In genomic region chr17:21296097-21297025, GRCh38 we compare ENCODE assay signal across 13 cellular contexts. TPM values are rescaled to one million over a fixed set of nuclear protein-coding genes. Genes with fewer than 3 reads are reported as not detected.
DNase-seq lines count a peak whose midpoint lies in the region; ATAC-seq and TF ChIP-seq lines count a peak whose summit lies in the region.
"Had no signal": no experiment of that assay in that cellular context is flagged by ENCODE, and none has a peak within 500 bp of the region (broad histone marks: within the 10 kb centered on the region; RNA-seq: fewer than 3 reads in every experiment).

No MANE protein-coding gene starts in this region.

- H3K4me3 ChIP-seq in PC-3 (ENCODE audit: low read length): no peak overlapping the region
- H3K4me3 ChIP-seq in fibroblast of lung (replicated peaks in 1 of 4; ENCODE audit: control extremely low read depth in 1 of 4, insufficient read depth in 1 of 4, low read depth in 3 of 4, low read length in 4 of 4): no peak overlapping the region
- no peak overlapping the region for H3K4me3 ChIP-seq in trophoblast cell (ENCODE audit: low read depth, low read length)
- H3K4me3 ChIP-seq in OCI-LY7 (ENCODE audit: low read depth, low read length, poor library complexity, severe bottlenecking): no peak overlapping the region
- H3K4me3 ChIP-seq: neural progenitor cell, PC-9 had no signal

- H2AFZ ChIP-seq in PC-3 (ENCODE audit: low read length) (no peak overlapping the region), fibroblast of lung (ENCODE audit: low read length) (no peak overlapping the region), trophoblast cell (ENCODE audit: insufficient read depth, low read length, poor library complexity) (no peak overlapping the region), OCI-LY7 (ENCODE audit: low read length) (no peak overlapping the region)
- H2AFZ ChIP-seq: neural progenitor cell, PC-9 had no signal

- CTCF ChIA-PET in PC-3 (lab: Charles Lee): no interaction called here
- CTCF ChIA-PET in OCI-LY7 (lab: Charles Lee; ENCODE audit: unreplicated experiment): no interaction called here

- no peak overlapping the region for H3K18ac ChIP-seq in trophoblast cell (ENCODE audit: low read length)

- peak; percentile 28; the same call in 1 of the 2 replicates for ATAC-seq in PC-3

- peaks cover 30% of the 10 kb centered on the region for H3K36me3 ChIP-seq in PC-3 (ENCODE audit: low read depth, low read length)
- peaks cover 31% of the 10 kb centered on the region for H3K36me3 ChIP-seq in fibroblast of lung (ENCODE audit: control insufficient read depth, insufficient read depth, low read length)
- H3K36me3 ChIP-seq in trophoblast cell (ENCODE audit: control insufficient read depth in 1 of 2, insufficient read depth in 2 of 2, low read length in 2 of 2): peaks cover 27 to 32% of the 10 kb centered on the region in 2 experiments
- peaks cover 22% of the 10 kb centered on the region for H3K36me3 ChIP-seq in OCI-LY7 (ENCODE audit: insufficient read depth, low read length)
- H3K36me3 ChIP-seq: neural progenitor cell had no signal

- H3K9me3 ChIP-seq in PC-3 (ENCODE audit: low read length) (no peaks in the 10 kb centered on the region), fibroblast of lung (ENCODE audit: control insufficient read depth, insufficient read depth, low read depth, low read length) (no peaks in the 10 kb centered on the region), trophoblast cell (ENCODE audit: insufficient read depth, low read depth, low read length) (peaks cover 49% of the 10 kb centered on the region), OCI-LY7 (ENCODE audit: low read length) (no peaks in the 10 kb centered on the region)

- H3K79me2 ChIP-seq in PC-3 (ENCODE audit: low read length): peaks cover 61% of the 10 kb centered on the region
- peaks cover 91% of the 10 kb centered on the region for H3K79me2 ChIP-seq in fibroblast of lung (ENCODE audit: control insufficient read depth, insufficient read depth, low read length)
- H3K79me2 ChIP-seq in trophoblast cell (ENCODE audit: control insufficient read depth, insufficient read depth, low read length, poor library complexity): no peaks in the 10 kb centered on the region
- H3K79me2 ChIP-seq in OCI-LY7 (ENCODE audit: insufficient read depth, low read depth, low read length): no peaks in the 10 kb centered on the region

- no peak overlapping the region for H2BK12ac ChIP-seq in trophoblast cell (ENCODE audit: low read length)

- no peaks in the 10 kb centered on the region for H3K4me1 ChIP-seq in PC-3 (ENCODE audit: insufficient read depth, low read length)
- no peaks in the 10 kb centered on the region for H3K4me1 ChIP-seq in fibroblast of lung (ENCODE audit: control insufficient read depth, extremely low read depth, insufficient read depth, low read length)
- no peaks in the 10 kb centered on the region for H3K4me1 ChIP-seq in trophoblast cell (ENCODE audit: control insufficient read depth in 1 of 2, insufficient read depth in 2 of 2, low read length in 2 of 2)
- H3K4me1 ChIP-seq in OCI-LY7 (ENCODE audit: insufficient read depth, low read length, poor library complexity, severe bottlenecking): no peaks in the 10 kb centered on the region
- H3K4me1 ChIP-seq: neural progenitor cell had no signal

- no peak overlapping the region for H4K8ac ChIP-seq in trophoblast cell (ENCODE audit: low read depth, low read length)

- DNase-seq in GM03348 (ENCODE audit: low spot score) (peak; percentile 29), PC-3 (no peak), fibroblast of lung (ENCODE audit: low read depth in 2 of 2) (no peak), trophoblast cell (peak; percentile 68 to 75), GM13977 (ENCODE audit: low spot score) (no peak), NCI-H446 (lab: John Stamatoyannopoulos, UW) (no peak), OCI-LY7 (ENCODE audit: low spot score) (no peak)
- no peak for DNase-seq in activated T-cell treated with anti-CD3 and anti-CD28 coated beads, Interleukin-2, amount 50 U/mL, for 48 hours
- DNase-seq: KG1, kidney glomerular epithelial cell, NCI-H2081 treated with DMSO at 0.1 percent for 48 hours had no signal

- POLR2A ChIA-PET in PC-3 (lab: Charles Lee; ENCODE audit: unreplicated experiment) (no interaction called here), OCI-LY7 (lab: Charles Lee) (no interaction called here)

- H3K27me3 ChIP-seq in PC-3 (ENCODE audit: low read length) (no peaks in the 10 kb centered on the region), fibroblast of lung (ENCODE audit: control insufficient read depth, insufficient read depth, low read length) (no peaks in the 10 kb centered on the region), trophoblast cell (ENCODE audit: insufficient read depth, low read length) (no peaks in the 10 kb centered on the region)
- H3K27me3 ChIP-seq: neural progenitor cell had no signal

- H3K4me2 ChIP-seq in PC-3 (ENCODE audit: low read length): no peak overlapping the region
- H3K4me2 ChIP-seq in fibroblast of lung (ENCODE audit: extremely low read depth, insufficient read depth, low read length): no peak overlapping the region
- no peak overlapping the region for H3K4me2 ChIP-seq in trophoblast cell (ENCODE audit: low read length)
- no peak overlapping the region for H3K4me2 ChIP-seq in OCI-LY7 (ENCODE audit: low read length)
- H3K4me2 ChIP-seq: neural progenitor cell, PC-9 had no signal

- no peak overlapping the region for H2BK5ac ChIP-seq in trophoblast cell (ENCODE audit: low read depth, low read length, poor library complexity)

- H3K9me2 ChIP-seq in PC-3 (replicated peaks; ENCODE audit: low read length) (no peaks in the 10 kb centered on the region), OCI-LY7 (ENCODE audit: insufficient read depth, low read length) (no peaks in the 10 kb centered on the region)

- BruUV-seq in PC-3 (replicated peaks; lab: Mats Ljungman, UMichigan): no TSS peak
- BruUV-seq in OCI-LY7 (replicated peaks; lab: Mats Ljungman, UMichigan): no TSS peak

- H3K9ac ChIP-seq in PC-3 (ENCODE audit: low read length) (no peak overlapping the region), fibroblast of lung (ENCODE audit: insufficient read depth, low read length) (no peak overlapping the region), trophoblast cell (ENCODE audit: low read length) (no peak overlapping the region)
- H3K9ac ChIP-seq: neural progenitor cell had no signal

- H4K91ac ChIP-seq in trophoblast cell (ENCODE audit: low read depth, low read length): no peak overlapping the region

- TF ChIP-seq CTCF in PC-3 (conservative IDR thresholded peaks at IDR 0.05; ENCODE audit: low read depth, low read length) (no peak), fibroblast of lung (conservative IDR thresholded peaks at IDR 0.05 in 1 of 2, IDR thresholded peaks at IDR 0.05 in 1 of 2; ENCODE audit: low read depth in 1 of 2, low read length in 2 of 2) (no peak), GM13977 (IDR thresholded peaks at IDR 0.05; ENCODE audit: extremely low read depth, insufficient read depth, missing control alignments) (no peak), OCI-LY7 (conservative IDR thresholded peaks at IDR 0.05; ENCODE audit: low read length) (no peak)

- H3K4ac ChIP-seq in trophoblast cell (ENCODE audit: low read depth, low read length): no peak overlapping the region

- no peak overlapping the region for H2AK5ac ChIP-seq in trophoblast cell (ENCODE audit: low read length)

- no CpG with 5 or more reads among the region's 22 CpGs for WGBS in trophoblast cell (ENCODE audit: extremely low coverage, insufficient coverage, insufficient read length)

- no peak overlapping the region for H3K27ac ChIP-seq in PC-3 (ENCODE audit: low read length)
- H3K27ac ChIP-seq in fibroblast of lung (ENCODE audit: insufficient read depth, low read length): peak overlapping the region; percentile 53
- H3K27ac ChIP-seq in trophoblast cell (ENCODE audit: low read depth, low read length): no peak overlapping the region
- no peak overlapping the region for H3K27ac ChIP-seq in OCI-LY7 (ENCODE audit: low read depth, low read length, poor library complexity, severe bottlenecking)
- H3K27ac ChIP-seq: neural progenitor cell, PC-9 had no signal

- peaks cover 72% of the 10 kb centered on the region for H4K20me1 ChIP-seq in PC-3 (ENCODE audit: low read length)
- H4K20me1 ChIP-seq in fibroblast of lung (ENCODE audit: control insufficient read depth, extremely low read depth, insufficient read depth, low read length): peaks cover 3% of the 10 kb centered on the region
- no peaks in the 10 kb centered on the region for H4K20me1 ChIP-seq in OCI-LY7 (ENCODE audit: insufficient read depth, low read length)

- no peaks in the 10 kb centered on the region for H3K79me1 ChIP-seq in trophoblast cell (ENCODE audit: low read length)

- no peak overlapping the region for H2BK120ac ChIP-seq in trophoblast cell (ENCODE audit: insufficient read depth, low read length, poor library complexity)

- no peak overlapping the region for H4K12ac ChIP-seq in trophoblast cell (ENCODE audit: low read depth, low read length)

- intact Hi-C loops in PC-3 (cut with micrococcal nuclease) (no loop called here), OCI-LY7 (cut with micrococcal nuclease; ENCODE audit: unreplicated experiment) (no loop called here)

- H3K23ac ChIP-seq in trophoblast cell (ENCODE audit: low read length): no peak overlapping the region

- no peaks in the 10 kb centered on the region for H3F3A ChIP-seq in PC-3 (ENCODE audit: low read length, unreplicated experiment)

- H3K14ac ChIP-seq in trophoblast cell (ENCODE audit: low read length): no peak overlapping the region

- in situ Hi-C loops in GM13977 (cut with MboI; ENCODE audit: low pct_unique_long_range_greater_than_20kb, low sequenced_read_pairs, unreplicated experiment): loop anchor here (25.0 kb wide), 1 partner anchor 216 kb away; no protein-coding TSS in a partner anchor

RNA-seq across cellular contexts. Expression of gene MAP2K3, which starts 11.8 kb away (rescaled TPM):
- 54.0 and 75.2 TPM in 2 replicates for total RNA-seq in PC-3 (2014; rRNA removed)
- total RNA-seq in fibroblast of lung: 9.5 and 23.8 TPM in 2 replicates
- polyA plus RNA-seq in fibroblast of lung: 72.0 and 80.9 TPM in 2 replicates
- 104 and 112 TPM in 2 replicates for polyA plus RNA-seq in fibroblast of lung (2012)
- polyA minus RNA-seq in fibroblast of lung (ENCODE audit: low replicate concordance): 207 and 219 TPM in 2 replicates
- polyA plus RNA-seq in trophoblast cell (2013): 23.0 and 23.8 TPM in 2 replicates
- total RNA-seq in OCI-LY7 (2014; rRNA removed; shearing (Covaris generic)): 13.6 and 27.8 TPM in 2 replicates
- total RNA-seq in OCI-LY7 (2022): 70.3 and 71.5 TPM in 2 replicates

RNA-seq across cellular contexts. Expression of gene NATD1, which starts 43.2 kb away (rescaled TPM):
- total RNA-seq in PC-3 (2014; rRNA removed) (0.69 and 0.73 TPM in 2 replicates), fibroblast of lung (3.9 and 9.2 TPM in 2 replicates), OCI-LY7 (2022) (6.0 and 6.8 TPM in 2 replicates)
- 1.8 and 5.6 TPM in 2 replicates for polyA plus RNA-seq in fibroblast of lung
- polyA plus RNA-seq in fibroblast of lung (2012): 2.7 and 9.6 TPM in 2 replicates
- polyA minus RNA-seq in fibroblast of lung (ENCODE audit: low replicate concordance): 4.4 and 14.5 TPM in 2 replicates
- polyA plus RNA-seq in trophoblast cell (2013): 30.2 and 32.0 TPM in 2 replicates
- 0.41 and 0.85 TPM in 2 replicates for total RNA-seq in OCI-LY7 (2014; rRNA removed; shearing (Covaris generic))

Comparison
In these comparisons a context has a peak if more than half of its experiments do, and no peak if none do; other contexts are left out.
1. DNase-seq: peak in GM03348 (single experiment) and trophoblast cell (2 of 2); none in PC-3 (single experiment), fibroblast of lung (0 of 2), GM13977 (single experiment), NCI-H446 (0 of 2), OCI-LY7 (single experiment) and activated T-cell treated with anti-CD3 and anti-CD28 coated beads, Interleukin-2, amount 50 U/mL, for 48 hours (0 of 2).